Comparison of ENCODE assay signal across 12 cellular contexts in genomic region chr2:9738062-9738717, GRCh38.
A peak's percentile ranks its signal among the peaks of the same experiment; 100 is the strongest.
DNase-seq lines count a peak whose midpoint lies in the region; ATAC-seq and FAIRE-seq lines count a peak whose summit lies in the region.
"Had no signal": no experiment of that assay in that cellular context is flagged by ENCODE, and none has a peak within 500 bp of the region (broad histone marks: within the 10 kb centered on the region; RNA-seq: fewer than 3 reads in every experiment).

No MANE protein-coding gene starts in this region.

- peaks cover 30% of the 10 kb centered on the region for H3K4me1 Mint-ChIP-seq in activated naive CD8-positive, alpha-beta T cell treated with anti-CD3 and anti-CD28 coated beads for 36 hours
- peaks cover 0 to 8% (median 2%) of the 10 kb centered on the region in 3 donors for H3K4me1 Mint-ChIP-seq in naive B cell
- H3K4me1 Mint-ChIP-seq: neural crest cell had no signal

- H3K4me1 ChIP-seq in right cardiac atrium (ENCODE audit: control insufficient read depth, insufficient read depth, low read length): peaks cover 5% of the 10 kb centered on the region

- peaks cover 13% of the 10 kb centered on the region for H3K9me3 Mint-ChIP-seq in activated naive CD8-positive, alpha-beta T cell treated with anti-CD3 and anti-CD28 coated beads for 36 hours
- H3K9me3 Mint-ChIP-seq in naive B cell: peaks cover 8 to 26% (median 12%) of the 10 kb centered on the region in 7 donors

- intact Hi-C loops in right cardiac atrium (cut with DNase I): no loop called here
- intact Hi-C loops in left cardiac atrium (cut with DNase I): no loop called here

- no peaks in the 10 kb centered on the region for H3K27me3 Mint-ChIP-seq in activated naive CD8-positive, alpha-beta T cell treated with anti-CD3 and anti-CD28 coated beads for 36 hours
- peaks cover under 1 to 8% (median 3%) of the 10 kb centered on the region in 3 donors for H3K27me3 Mint-ChIP-seq in naive B cell

- no peak overlapping the region for H3K4me3 ChIP-seq in right cardiac atrium (ENCODE audit: low read length)

- FAIRE-seq in HTR-8/SVneo (lab: Jason Lieb, UNC): no peak
- FAIRE-seq: keratinocyte, TTC549 had no signal

- no peak for DNase-seq in right cardiac atrium
- DNase-seq in left cardiac atrium: no peak
- DNase-seq in activated naive CD8-positive, alpha-beta T cell treated with anti-CD3 and anti-CD28 coated beads for 36 hours: no peak
- no peak for DNase-seq in naive B cell
- no peak for DNase-seq in HTR-8/SVneo (ENCODE audit: insufficient read length, low spot score)
- no peak for DNase-seq in SIG-M5 (lab: John Stamatoyannopoulos, UW)
- no peak for DNase-seq in stimulated activated CD4-positive, alpha-beta T cell treated with anti-CD3 and anti-CD28 coated beads, Interleukin-15, amount 100 ng/mL, for 24 hours
- no peak for DNase-seq in HK-2 (ENCODE audit: unreplicated experiment)

- no peak overlapping the region for H3K4me3 Mint-ChIP-seq in activated naive CD8-positive, alpha-beta T cell treated with anti-CD3 and anti-CD28 coated beads for 36 hours
- peak overlapping the region in 6 of 8 donors; percentile 5 to 93 (median 60) for H3K4me3 Mint-ChIP-seq in naive B cell
- H3K4me3 Mint-ChIP-seq: neural crest cell had no signal

- 57% methylated on average over 9 of the region's 9 CpGs for WGBS in right cardiac atrium

- H3K27ac Mint-ChIP-seq in activated naive CD8-positive, alpha-beta T cell treated with anti-CD3 and anti-CD28 coated beads for 36 hours: peak overlapping the region; percentile 85
- no peak overlapping the region for H3K27ac Mint-ChIP-seq in naive B cell

- peak overlapping the region; percentile 79 for H3K27ac ChIP-seq in right cardiac atrium (ENCODE audit: low read length)
- H3K27ac ChIP-seq: C4-2B had no signal

- H3K9me3 ChIP-seq in right cardiac atrium (ENCODE audit: control insufficient read depth, low read length): no peaks in the 10 kb centered on the region

- H3K27me3 ChIP-seq in right cardiac atrium (ENCODE audit: control insufficient read depth, insufficient read depth): no peaks in the 10 kb centered on the region

- no peaks in the 10 kb centered on the region for H3K36me3 Mint-ChIP-seq in activated naive CD8-positive, alpha-beta T cell treated with anti-CD3 and anti-CD28 coated beads for 36 hours
- H3K36me3 Mint-ChIP-seq in naive B cell: peaks cover 5 to 7% of the 10 kb centered on the region in 2 donors

- ATAC-seq in right cardiac atrium: no peak
- ATAC-seq in left cardiac atrium: no peak
- no peak for ATAC-seq in naive B cell (ENCODE audit: low read depth in 2 of 2)
